In genomic region chr17:45752246-45752645, GRCh38 we compare ENCODE assay signal across 30 cellular contexts. TPM values are rescaled to one million over a fixed set of nuclear protein-coding genes. Genes with fewer than 3 reads are reported as not detected.
"Had no signal": no experiment of that assay in that cellular context is flagged by ENCODE, and none has a peak within 500 bp of the region (broad histone marks: within the 10 kb centered on the region; RNA-seq: fewer than 3 reads in every experiment).

No MANE protein-coding gene starts in this region.

- H3K4me3 ChIP-seq: colonic mucosa, gastroesophageal sphincter, heart left ventricle, hepatocyte, left lung, mucosa of descending colon, neural progenitor cell, prostate gland, right atrium auricular region, testis, tibial artery had no signal

- H3K27me3 ChIP-seq: colonic mucosa, right atrium auricular region, testis had no signal

- ATAC-seq: esophagus mucosa; foreskin keratinocyte; gastroesophageal sphincter; heart left ventricle; left cardiac atrium; left lung; mucosa of descending colon; natural killer cell treated with Interleukin-12 subunit alpha and Interleukin-12 subunit beta and Interleukin-15 and Interleukin-18, amount 100 ng/mL, for 72 hours; sciatic nerve; stimulated activated memory B cell treated with anti-CD40 and anti-IgM and Interleukin-4, amounts not matched to agents 10 μg/mL and 1 μg/mL and 100 μg/mL, for 72 hours; stimulated activated naive CD8-positive, alpha-beta T cell treated with anti-CD3 and anti-CD28 coated beads, Interleukin-15, Interleukin-2, amounts not matched to agents 100 U/mL and 50 U/mL, for 24 hours had no signal

- H2AFZ ChIP-seq: hepatocyte, neural progenitor cell, parathyroid adenoma had no signal

- H3K4me1 ChIP-seq: colonic mucosa, foreskin keratinocyte, gastroesophageal sphincter, heart left ventricle, left lung, parathyroid adenoma, prostate gland, right atrium auricular region, testis, tibial artery had no signal

- H3K27ac ChIP-seq: colonic mucosa, epithelial cell of prostate, foreskin keratinocyte, gastroesophageal sphincter, heart left ventricle, hepatocyte, left lung, neural progenitor cell, parathyroid adenoma, prostate gland, right atrium auricular region, testis, tibial artery had no signal

- H3K79me2 ChIP-seq: hepatocyte, parathyroid adenoma had no signal

- DNase-seq: colonic mucosa; effector CD8-positive, alpha-beta T cell; endodermal cell; foreskin keratinocyte; heart left ventricle; left cardiac atrium; left lung; mesenchymal stem cell; mucosa of descending colon; naive B cell; stimulated activated CD4-positive, alpha-beta T cell treated with anti-CD3 and anti-CD28 coated beads, Interleukin-4, amount 100 ng/mL, for 4 hours; stimulated activated naive CD8-positive, alpha-beta T cell treated with anti-CD3 and anti-CD28 coated beads, Interleukin-15, Interleukin-2, amounts not matched to agents 100 U/mL and 50 U/mL, for 24 hours; substantia nigra; testis had no signal

- H3K9me3 ChIP-seq: colonic mucosa, gastroesophageal sphincter, heart left ventricle, left lung, mucosa of descending colon, prostate gland, right atrium auricular region, testis, tibial artery had no signal

- H3K9ac ChIP-seq: neural progenitor cell, parathyroid adenoma had no signal

- H3K4me2 ChIP-seq: hepatocyte, neural progenitor cell had no signal

- H3K36me3 ChIP-seq: colonic mucosa, gastroesophageal sphincter, heart left ventricle, left lung, neural progenitor cell, prostate gland, right atrium auricular region, tibial artery had no signal

RNA-seq across cellular contexts. Expression of gene CRHR1, which starts 31.9 kb away (rescaled TPM):
- total RNA-seq: colonic mucosa; fibroblast of lung; foreskin keratinocyte; hepatocyte; kidney epithelial cell; left cardiac atrium; left lung; lung microvascular endothelial cell; mucosa of descending colon; natural killer cell treated with Interleukin-12 subunit alpha and Interleukin-12 subunit beta and Interleukin-15 and Interleukin-18, amount 100 ng/mL, for 72 hours; osteoblast; right atrium auricular region had no signal
- polyA plus RNA-seq: fibroblast of lung, foreskin keratinocyte, heart left ventricle, hepatocyte had no signal
